In genomic region chr12:57369202-57369601, GRCh38 we compare ENCODE assay signal across 29 cellular contexts.
"Had no signal": no experiment of that assay in that cellular context is flagged by ENCODE, and none has a peak within 500 bp of the region (broad histone marks: within the 10 kb centered on the region; RNA-seq: fewer than 3 reads in every experiment).

No MANE protein-coding gene starts in this region.

- H3K27me3 ChIP-seq: brain microvascular endothelial cell had no signal

- H3K27me3 Mint-ChIP-seq: activated CD4-positive, alpha-beta T cell treated with anti-CD3 and anti-CD28 coated beads, Interleukin-2, amount 10 ng/mL, durations not matched to agents 24 days and 14 days; activated naive CD4-positive, alpha-beta T cell treated with anti-CD3 and anti-CD28 coated beads, Interleukin-2, amount 10 ng/mL, durations not matched to agents 7 days and 5 days; activated naive CD8-positive, alpha-beta T cell; activated naive CD8-positive, alpha-beta T cell treated with anti-CD3 and anti-CD28 coated beads, Interleukin-2, amount 50 U/mL, for 24 hours had no signal

- DNase-seq: activated CD4-positive, alpha-beta T cell treated with anti-CD3 and anti-CD28 coated beads, Interleukin-2, amount 10 ng/mL, durations not matched to agents 24 days and 14 days; activated CD4-positive, alpha-beta T cell treated with anti-CD3 and anti-CD28 coated beads, Interleukin-2, amount 50 U/mL, for 48 hours; activated CD4-positive, CD25-positive, alpha-beta regulatory T cell; activated CD8-positive, alpha-beta memory T cell treated with anti-CD3 and anti-CD28 coated beads, Interleukin-2, amount 50 U/mL, for 4 hours; activated effector memory CD4-positive, alpha-beta T cell treated with Interleukin-2 at 50 U/mL for 16 hours; activated naive CD4-positive, alpha-beta T cell treated with anti-CD3 and anti-CD28 coated beads, Interleukin-2, amount 10 ng/mL, durations not matched to agents 7 days and 5 days; activated naive CD8-positive, alpha-beta T cell treated with anti-CD3 and anti-CD28 coated beads, Interleukin-2, amount 50 U/mL, for 24 hours; activated T-cell treated with anti-CD3 and anti-CD28 coated beads for 4 hours; activated T-cell treated with anti-CD3 and anti-CD28 coated beads, Interleukin-2, amount 50 U/mL, for 48 hours; anterior cingulate cortex; brain microvascular endothelial cell; central memory CD4-positive, alpha-beta T cell; KG1; MM.1S; MV-4-11; NCI-H1092; NCI-H1436 treated with DMSO at 0.1 percent for 48 hours; NCI-H1694 treated with DMSO at 0.1 percent for 48 hours; NCI-H2029; NCI-H2171; NCI-H510A; NCI-H526; NCI-H748 treated with DMSO at 0.1 percent for 48 hours; NK-92 treated with Interleukin-12 subunit alpha and Interleukin-12 subunit beta, amount 100 ng/mL, for 24 hours; Right ventricle myocardium superior; T1000; WERI-Rb-1 had no signal

- H3K36me3 ChIP-seq: brain microvascular endothelial cell, WERI-Rb-1 had no signal

- ATAC-seq: activated naive CD8-positive, alpha-beta T cell treated with anti-CD3 and anti-CD28 coated beads, Interleukin-2, amount 50 U/mL, for 24 hours had no signal

- H3K4me3 Mint-ChIP-seq: activated CD4-positive, alpha-beta T cell treated with anti-CD3 and anti-CD28 coated beads, Interleukin-2, amount 10 ng/mL, durations not matched to agents 24 days and 14 days; activated naive CD4-positive, alpha-beta T cell treated with anti-CD3 and anti-CD28 coated beads, Interleukin-2, amount 10 ng/mL, durations not matched to agents 7 days and 5 days; activated naive CD8-positive, alpha-beta T cell; activated naive CD8-positive, alpha-beta T cell treated with anti-CD3 and anti-CD28 coated beads, Interleukin-2, amount 50 U/mL, for 24 hours had no signal

- H3K4me3 ChIP-seq: SK-N-MC had no signal

- H3K27ac ChIP-seq: brain microvascular endothelial cell, SK-N-MC, WERI-Rb-1 had no signal

- H3K27ac Mint-ChIP-seq: activated CD4-positive, alpha-beta T cell treated with anti-CD3 and anti-CD28 coated beads, Interleukin-2, amount 10 ng/mL, durations not matched to agents 24 days and 14 days; activated naive CD4-positive, alpha-beta T cell treated with anti-CD3 and anti-CD28 coated beads, Interleukin-2, amount 10 ng/mL, durations not matched to agents 7 days and 5 days; activated naive CD8-positive, alpha-beta T cell had no signal

- H3K4me1 Mint-ChIP-seq: activated CD4-positive, alpha-beta T cell treated with anti-CD3 and anti-CD28 coated beads, Interleukin-2, amount 10 ng/mL, durations not matched to agents 24 days and 14 days; activated naive CD4-positive, alpha-beta T cell treated with anti-CD3 and anti-CD28 coated beads, Interleukin-2, amount 10 ng/mL, durations not matched to agents 7 days and 5 days had no signal
